1 cellular context compared by ENCODE assay signal in the genomic region with DNA sequence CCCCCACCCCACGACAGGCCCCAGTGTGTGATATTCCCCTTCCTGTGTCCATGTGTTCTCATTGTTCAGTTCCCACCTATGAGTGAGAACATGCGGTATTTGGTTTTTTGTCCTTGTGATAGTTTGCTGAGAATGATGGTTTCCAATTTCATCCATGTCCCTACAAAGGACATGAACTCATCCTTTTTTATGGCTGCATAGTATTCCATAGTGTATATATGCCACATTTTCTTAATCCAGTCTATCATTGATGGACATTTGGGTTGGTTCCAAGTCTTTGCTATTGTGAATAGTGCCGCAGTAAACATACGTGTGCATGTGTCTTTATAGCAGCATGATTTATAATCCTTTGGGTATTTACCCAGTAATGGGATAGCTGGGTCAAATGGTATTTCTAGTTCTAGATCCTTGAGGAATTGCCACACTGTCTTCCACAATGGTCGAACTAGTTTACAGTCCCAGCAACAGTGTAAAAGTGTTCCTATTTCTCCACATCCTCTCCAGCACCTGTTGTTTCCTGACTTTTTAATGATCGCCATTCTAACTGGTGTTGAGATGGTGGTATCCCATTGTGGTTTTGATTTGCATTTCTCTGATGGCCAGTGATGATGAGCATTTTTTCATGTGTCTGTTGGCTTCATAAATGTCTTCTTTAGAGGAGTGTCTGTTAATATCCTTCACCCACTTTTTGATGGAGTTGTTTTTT.
TF ChIP-seq lines count a peak whose summit lies in the region.

No MANE protein-coding gene starts in this region.

TF ChIP-seq in HEK293, 187 proteins besides CTCF, POLR2A, EP300 and RAD21 (continued from another document):
- 0 out of 2 replicates have a peak, but pooled peaks have one; percentile 69 for TF ChIP-seq ZNF280D (tag by site-specific recombination; IDR thresholded peaks at IDR 0.05)
